ENCODE assay signal across 26 cellular contexts in genomic region chr1:41328011-41328615, GRCh38. TPM values are rescaled to one million over a fixed set of nuclear protein-coding genes. Genes with fewer than 3 reads are reported as not detected.
DNase-seq lines count a peak whose midpoint lies in the region; ATAC-seq, FAIRE-seq and TF ChIP-seq lines count a peak whose summit lies in the region.
"Had no signal": no experiment of that assay in that cellular context is flagged by ENCODE, and none has a peak within 500 bp of the region (broad histone marks: within the 10 kb centered on the region; RNA-seq: fewer than 3 reads in every experiment).

No MANE protein-coding gene starts in this region.

- no peak overlapping the region for H3K4me3 ChIP-seq in SJCRH30
- H3K4me3 ChIP-seq: BLaER1 treated with 17β-estradiol and CSF1 and Interleukin-3, amounts not matched to agents 10 nM and 100 nM; GM12878; MG63; SK-N-MC had no signal

- H3K9me3 ChIP-seq in SJCRH30 (replicated peaks), result no peaks in the 10 kb centered on the region
- H3K9me3 ChIP-seq: MG63 had no signal

- no peak for TF ChIP-seq CTCF in D721Med (IDR thresholded peaks at IDR 0.05; ENCODE audit: insufficient read depth, missing control alignments)

- FAIRE-seq in urothelium cell line (lab: Jason Lieb, UNC), result peak; percentile 82
- no peak for FAIRE-seq in D721Med (lab: Jason Lieb, UNC)
- FAIRE-seq: GM12878 had no signal

- DNase-seq in NCI-H82 (lab: John Stamatoyannopoulos, UW) (peak; percentile 67), NCI-H82 treated with DMSO at 0.1 percent for 48 hours (lab: John Stamatoyannopoulos, UW; ENCODE audit: unreplicated experiment) (no peak), SJCRH30 (peak; percentile 90 to 93), mesenteric fat pad (ENCODE audit: low spot score) (peak; percentile 62), urothelium cell line (ENCODE audit: low spot score) (no peak), D721Med (ENCODE audit: insufficient read length, low spot score) (no peak), occipital lobe (lab: John Stamatoyannopoulos, UW) (no peak)
- DNase-seq: 8988T; CD4-positive, alpha-beta T cell; DMS79; EL; GDM1; KBM-7; MG63; NCI-H187; NCI-H2081 treated with DMSO at 0.1 percent for 48 hours; NCI-H2171 treated with DMSO at 0.1 percent for 48 hours; NCI-H345; NCI-H748 treated with DMSO at 0.1 percent for 48 hours; RPMI8226; SHP77 treated with DMSO at 0.1 percent for 48 hours had no signal

- no peak for ATAC-seq in GM21515 (IDR thresholded peaks at IDR 0.05; ENCODE audit: unreplicated experiment)
- ATAC-seq: GM12878, HCT116 had no signal

- H3K36me3 ChIP-seq in SJCRH30, result no peaks in the 10 kb centered on the region
- H3K36me3 ChIP-seq: BLaER1 treated with 17β-estradiol and CSF1 and Interleukin-3, amounts not matched to agents 10 nM and 100 nM; MG63 had no signal

- H3K27me3 ChIP-seq in SJCRH30, result no peaks in the 10 kb centered on the region
- H3K27me3 ChIP-seq: BLaER1 treated with 17β-estradiol and CSF1 and Interleukin-3, amounts not matched to agents 10 nM and 100 nM; MG63 had no signal

- H3K4me1 ChIP-seq in SJCRH30, result peaks cover 78% of the 10 kb centered on the region

- peak overlapping the region; percentile 95 for H3K27ac ChIP-seq in SJCRH30
- H3K27ac ChIP-seq: BLaER1 treated with 17β-estradiol and CSF1 and Interleukin-3, amounts not matched to agents 10 nM and 100 nM; SK-N-MC had no signal

RNA-seq across cellular contexts. Expression of gene FOXO6, which starts 33.1 kb away (rescaled TPM):
- 11.9 and 12.9 TPM in 2 replicates for total RNA-seq in SJCRH30 (2014; rRNA removed; shearing (Covaris generic))
- total RNA-seq in mesenteric fat pad (not detected), occipital lobe (5.9 TPM)
- total RNA-seq: GM12878 had no signal

Comparison
In these comparisons a context has a peak if more than half of its experiments do, and no peak if none do; other contexts are left out.
1. DNase-seq: peak in NCI-H82 (single experiment), SJCRH30 (2 of 2) and mesenteric fat pad (single experiment); none in NCI-H82 treated with DMSO at 0.1 percent for 48 hours (single experiment), urothelium cell line (single experiment), D721Med (single experiment) and occipital lobe (single experiment).